Comparison of ENCODE assay signal across 14 cellular contexts in genomic region chr4:99845708-99846469, GRCh38. TPM values are rescaled to one million over a fixed set of nuclear protein-coding genes. Genes with fewer than 3 reads are reported as not detected.
DNase-seq lines count a peak whose midpoint lies in the region; ATAC-seq and TF ChIP-seq lines count a peak whose summit lies in the region.
"Had no signal": no experiment of that assay in that cellular context is flagged by ENCODE, and none has a peak within 500 bp of the region (broad histone marks: within the 10 kb centered on the region; RNA-seq: fewer than 3 reads in every experiment).

No MANE protein-coding gene starts in this region.

- WGBS in esophagus squamous epithelium, 2 donors = 58 to 60% methylated on average over 2 of the region's 2 CpGs

- H3K9me2 ChIP-seq in OCI-LY1 (ENCODE audit: low read depth, low read length) = no peaks in the 10 kb centered on the region

- H3K27ac Mint-ChIP-seq in neural crest cell (ENCODE audit: unreplicated experiment) = peak overlapping the region; percentile 7
- H3K27ac Mint-ChIP-seq: WTC11 had no signal

- no peak overlapping the region for H2AFZ ChIP-seq in OCI-LY1 (ENCODE audit: low read length)

- 0 out of 2 replicates have a peak, but pooled peaks cover 5% of the 10 kb centered on the region for H3F3A ChIP-seq in OCI-LY1 (ENCODE audit: insufficient read depth, low read length)

- H3K27me3 Mint-ChIP-seq in neural crest cell (ENCODE audit: low read depth) = no peaks in the 10 kb centered on the region

- H3K36me3 Mint-ChIP-seq in neural crest cell (ENCODE audit: low read depth) = no peaks in the 10 kb centered on the region
- H3K36me3 Mint-ChIP-seq: WTC11 had no signal

- no peaks in the 10 kb centered on the region for H4K20me1 ChIP-seq in OCI-LY1 (ENCODE audit: insufficient read depth, low read length)

- intact Hi-C loops in esophagus squamous epithelium (cut with DNase I) = no loop called here

- H3K27me3 ChIP-seq in OCI-LY1 (ENCODE audit: insufficient read depth, low read length) (no peaks in the 10 kb centered on the region), esophagus squamous epithelium (no peaks in the 10 kb centered on the region)
- H3K27me3 ChIP-seq: heart left ventricle had no signal

- no peak overlapping the region for H3K4me2 ChIP-seq in OCI-LY1 (ENCODE audit: low read length)

- TF ChIP-seq CTCF in OCI-LY1 (IDR thresholded peaks at IDR 0.05; ENCODE audit: low read length) = no peak
- TF ChIP-seq CTCF in neural crest cell (conservative IDR thresholded peaks at IDR 0.05) = no peak
- TF ChIP-seq CTCF in coronary artery (IDR thresholded peaks at IDR 0.05) = no peak
- no peak for TF ChIP-seq CTCF in esophagus squamous epithelium (IDR thresholded peaks at IDR 0.05)

- peaks cover 38% of the 10 kb centered on the region for H3K36me3 ChIP-seq in OCI-LY1 (ENCODE audit: insufficient read depth, low read length)
- H3K36me3 ChIP-seq in esophagus squamous epithelium = peaks cover 0 to 39% (median 0%) of the 10 kb centered on the region in 3 donors
- H3K36me3 ChIP-seq: heart left ventricle had no signal

- peaks cover 7% of the 10 kb centered on the region for H3K4me1 Mint-ChIP-seq in neural crest cell
- H3K4me1 Mint-ChIP-seq: WTC11 had no signal

- H3K4me3 ChIP-seq in OCI-LY1 (ENCODE audit: low read depth, low read length, poor library complexity, severe bottlenecking) (no peak overlapping the region), coronary artery (no peak overlapping the region), esophagus squamous epithelium (no peak overlapping the region)
- H3K4me3 ChIP-seq: heart left ventricle had no signal

- no peak overlapping the region for H3K9ac ChIP-seq in OCI-LY1 (ENCODE audit: low read length)

- no peaks in the 10 kb centered on the region for H3K9me3 ChIP-seq in OCI-LY1 (ENCODE audit: low read length)
- H3K9me3 ChIP-seq in esophagus squamous epithelium = no peaks in the 10 kb centered on the region
- H3K9me3 ChIP-seq: heart left ventricle had no signal

- no peak for TF ChIP-seq POLR2A in esophagus squamous epithelium (IDR thresholded peaks at IDR 0.05)

- no peaks in the 10 kb centered on the region for H3K79me2 ChIP-seq in OCI-LY1 (ENCODE audit: insufficient read depth, low read length)

- no peaks in the 10 kb centered on the region for H3K9me3 Mint-ChIP-seq in neural crest cell
- H3K9me3 Mint-ChIP-seq: WTC11 had no signal

- peaks cover 47% of the 10 kb centered on the region for H3K4me1 ChIP-seq in OCI-LY1 (ENCODE audit: insufficient read depth, low read length, severe bottlenecking)
- H3K4me1 ChIP-seq in esophagus squamous epithelium = no peaks in the 10 kb centered on the region

- H3K27ac ChIP-seq in OCI-LY1 (ENCODE audit: low read depth, low read length, poor library complexity, severe bottlenecking) (peak overlapping the region; percentile 82), coronary artery (no peak overlapping the region), esophagus squamous epithelium (no peak overlapping the region)

- peak; percentile 18 for ATAC-seq in GM21717 (IDR thresholded peaks at IDR 0.05; ENCODE audit: unreplicated experiment)
- ATAC-seq: heart left ventricle, Right ventricle myocardium inferior, WTC11 had no signal

- no peak overlapping the region for H3K4me3 Mint-ChIP-seq in neural crest cell
- H3K4me3 Mint-ChIP-seq: WTC11 had no signal

- DNase-seq in activated CD4-positive, alpha-beta T cell treated with anti-CD3 and anti-CD28 coated beads for 48 hours = peak; percentile 32
- DNase-seq in activated CD4-positive, alpha-beta T cell treated with anti-CD3 and anti-CD28 coated beads for 4 hours = no peak
- no peak for DNase-seq in neural crest cell (ENCODE audit: low read depth, low spot score)
- DNase-seq in H4 (ENCODE audit: low spot score) = no peak
- no peak for DNase-seq in coronary artery (ENCODE audit: low spot score)
- DNase-seq in esophagus squamous epithelium (lab: John Stamatoyannopoulos, UW) = no peak
- DNase-seq: heart left ventricle; IMR-90; NCI-H2171 treated with DMSO at 0.1 percent for 48 hours; stimulated activated CD4-positive, alpha-beta T cell treated with anti-CD3 and anti-CD28 coated beads, Interleukin-4, amount 100 ng/mL, for 1 hour had no signal

RNA-seq across cellular contexts. Expression of gene DAPP1, which starts 29.3 kb away (rescaled TPM):
- total RNA-seq in neural crest cell (not detected in 2 replicates), esophagus squamous epithelium (10 to 100 TPM; 34.9 to 73.2 (median 40.7) TPM)
- total RNA-seq in H4 (2014; rRNA removed; shearing (Covaris generic)) = not detected in 2 replicates
- total RNA-seq: IMR-90, WTC11 had no signal

RNA-seq across cellular contexts. Expression of gene LAMTOR3, which starts 48.3 kb away (rescaled TPM):
- 38.9 and 41.8 TPM in 2 replicates for total RNA-seq in neural crest cell
- 60.3 and 78.0 TPM in 2 replicates for total RNA-seq in H4 (2014; rRNA removed; shearing (Covaris generic))
- 10 to 100 TPM; 36.0 to 61.0 (median 49.9) TPM for total RNA-seq in esophagus squamous epithelium

Comparison
In these comparisons a context has a peak if more than half of its experiments do, and no peak if none do; other contexts are left out.
1. RNA of gene DAPP1, which starts 29.3 kb away (total RNA-seq): 34.9 to 73.2 TPM in esophagus squamous epithelium; not detected in neural crest cell and not detected in H4; every median in the first group is over 10 times any median in the second.